11 cellular contexts compared by ENCODE assay signal in genomic region chr15:64110945-64111678, GRCh38. TPM values are rescaled to one million over a fixed set of nuclear protein-coding genes. Genes with fewer than 3 reads are reported as not detected.
DNase-seq lines count a peak whose midpoint lies in the region; ATAC-seq, FAIRE-seq and TF ChIP-seq lines count a peak whose summit lies in the region.
"Had no signal": no experiment of that assay in that cellular context is flagged by ENCODE, and none has a peak within 500 bp of the region (broad histone marks: within the 10 kb centered on the region; RNA-seq: fewer than 3 reads in every experiment).

No MANE protein-coding gene starts in this region.

- intact Hi-C loops in CD4-positive, alpha-beta T cell (cut with DNase I, micrococcal nuclease): no loop called here
- intact Hi-C loops in activated T-helper 1 cell treated with anti-CD3 and anti-CD28 coated beads, Interleukin-12 subunit alpha, Interleukin-12 subunit beta, Interleukin-2, Interleukin-4 antibody, amounts not matched to agents 30 ng/mL and 10 ng/mL and 1 ng/mL, durations not matched to agents 14 hours and 24 hours and 36 hours (cut with micrococcal nuclease): no loop called here
- intact Hi-C loops in naive thymus-derived CD4-positive, alpha-beta T cell (cut with micrococcal nuclease): loop anchor here in 1 of 2 donors (1.0 to 5.0 kb wide), 2 partner anchors 10 to 41 kb away; partner anchors contain the start of gene SNX22

- H3K27me3 Mint-ChIP-seq in CD4-positive, alpha-beta T cell: no peaks in the 10 kb centered on the region
- no peaks in the 10 kb centered on the region for H3K27me3 Mint-ChIP-seq in activated T-helper 1 cell treated with anti-CD3 and anti-CD28 coated beads, Interleukin-12 subunit alpha, Interleukin-12 subunit beta, Interleukin-2, Interleukin-4 antibody, amounts not matched to agents 30 ng/mL and 10 ng/mL and 1 ng/mL, durations not matched to agents 14 hours and 24 hours and 36 hours (ENCODE audit: insufficient read depth)
- no peaks in the 10 kb centered on the region for H3K27me3 Mint-ChIP-seq in naive thymus-derived CD4-positive, alpha-beta T cell

- no peak overlapping the region for H3K4me3 ChIP-seq in naive thymus-derived CD4-positive, alpha-beta T cell (ENCODE audit: low read length)
- H3K4me3 ChIP-seq: cardiac muscle cell, thoracic aorta had no signal

- H3K4me3 Mint-ChIP-seq in CD4-positive, alpha-beta T cell: no peak overlapping the region
- no peak overlapping the region for H3K4me3 Mint-ChIP-seq in activated T-helper 1 cell treated with anti-CD3 and anti-CD28 coated beads, Interleukin-12 subunit alpha, Interleukin-12 subunit beta, Interleukin-2, Interleukin-4 antibody, amounts not matched to agents 30 ng/mL and 10 ng/mL and 1 ng/mL, durations not matched to agents 14 hours and 24 hours and 36 hours
- peak overlapping the region in 6 of 10 donors; percentile 0 to 52 (median 16) for H3K4me3 Mint-ChIP-seq in naive thymus-derived CD4-positive, alpha-beta T cell

- DNase-seq in CD4-positive, alpha-beta T cell: no peak
- no peak for DNase-seq in activated T-helper 1 cell treated with anti-CD3 and anti-CD28 coated beads, Interleukin-12 subunit alpha, Interleukin-12 subunit beta, Interleukin-2, Interleukin-4 antibody, amounts not matched to agents 30 ng/mL and 10 ng/mL and 1 ng/mL, durations not matched to agents 14 hours and 24 hours and 36 hours (ENCODE audit: low spot score)
- DNase-seq in naive thymus-derived CD4-positive, alpha-beta T cell: peak in 1 of 9 donors; percentile 20
- no peak for DNase-seq in NCI-H2196 (lab: John Stamatoyannopoulos, UW; ENCODE audit: unreplicated experiment)
- no peak for DNase-seq in HT-29 (ENCODE audit: low spot score)
- no peak for DNase-seq in RCC 7860 (ENCODE audit: low spot score)
- DNase-seq: stimulated activated CD4-positive, alpha-beta T cell treated with anti-CD3 and anti-CD28 coated beads, Interleukin-2, amount 100 ng/mL, for 48 hours had no signal

- no peaks in the 10 kb centered on the region for H3K9me3 Mint-ChIP-seq in CD4-positive, alpha-beta T cell
- H3K9me3 Mint-ChIP-seq in activated T-helper 1 cell treated with anti-CD3 and anti-CD28 coated beads, Interleukin-12 subunit alpha, Interleukin-12 subunit beta, Interleukin-2, Interleukin-4 antibody, amounts not matched to agents 30 ng/mL and 10 ng/mL and 1 ng/mL, durations not matched to agents 14 hours and 24 hours and 36 hours: no peaks in the 10 kb centered on the region
- no peaks in the 10 kb centered on the region for H3K9me3 Mint-ChIP-seq in naive thymus-derived CD4-positive, alpha-beta T cell

- CTCF ChIA-PET in CD4-positive, alpha-beta T cell (lab: Charles Lee): interaction anchor here (1.3 to 1.4 kb wide), 3 partner anchors 12 to 42 kb away, joined by 3 to 5 read pairs (median 3); no protein-coding TSS in a partner anchor
- CTCF ChIA-PET in naive thymus-derived CD4-positive, alpha-beta T cell (lab: Charles Lee): no interaction called here

- FAIRE-seq in RCC 7860 (lab: Jason Lieb, UNC): no peak

- H3K4me1 Mint-ChIP-seq in CD4-positive, alpha-beta T cell (ENCODE audit: low read depth): peaks cover 61% of the 10 kb centered on the region
- peaks cover 22% of the 10 kb centered on the region for H3K4me1 Mint-ChIP-seq in activated T-helper 1 cell treated with anti-CD3 and anti-CD28 coated beads, Interleukin-12 subunit alpha, Interleukin-12 subunit beta, Interleukin-2, Interleukin-4 antibody, amounts not matched to agents 30 ng/mL and 10 ng/mL and 1 ng/mL, durations not matched to agents 14 hours and 24 hours and 36 hours (ENCODE audit: low read depth)
- H3K4me1 Mint-ChIP-seq in naive thymus-derived CD4-positive, alpha-beta T cell: peaks cover 30 to 57% (median 49%) of the 10 kb centered on the region in 7 donors

- H3K36me3 ChIP-seq in naive thymus-derived CD4-positive, alpha-beta T cell (ENCODE audit: control insufficient read depth in 2 of 3, insufficient read depth in 3 of 3, low read length in 3 of 3): peaks cover 8 to 41% (median 11%) of the 10 kb centered on the region in 3 experiments

- POLR2A ChIA-PET in CD4-positive, alpha-beta T cell (lab: Charles Lee): interaction anchor here (0.7 kb wide), 1 partner anchor 8 kb away, joined by 3 read pairs; no protein-coding TSS in a partner anchor
- POLR2A ChIA-PET in naive thymus-derived CD4-positive, alpha-beta T cell (lab: Charles Lee): interaction anchor here (1.0 to 2.3 kb wide), 2 partner anchors 9 to 15 kb away, joined by 3 to 8 read pairs; partner anchors contain the start of gene SNX1

- TF ChIP-seq CTCF in CD4-positive, alpha-beta T cell (IDR thresholded peaks at IDR 0.05): no peak

- no peaks in the 10 kb centered on the region for H3K9me3 ChIP-seq in CD4-positive, alpha-beta T cell (ENCODE audit: control insufficient read depth, low read length)
- H3K9me3 ChIP-seq in naive thymus-derived CD4-positive, alpha-beta T cell (ENCODE audit: control insufficient read depth in 2 of 3, low read length in 3 of 3): no peaks in the 10 kb centered on the region
- H3K9me3 ChIP-seq: thoracic aorta had no signal

- no peaks in the 10 kb centered on the region for H3K27me3 ChIP-seq in CD4-positive, alpha-beta T cell (ENCODE audit: control insufficient read depth, insufficient read depth, low read length)
- no peaks in the 10 kb centered on the region for H3K27me3 ChIP-seq in naive thymus-derived CD4-positive, alpha-beta T cell (ENCODE audit: control insufficient read depth in 2 of 2, insufficient read depth in 2 of 2, low read length in 2 of 2)
- H3K27me3 ChIP-seq: cardiac muscle cell had no signal

- peak; percentile 34 for ATAC-seq in CD4-positive, alpha-beta T cell (ENCODE audit: poor library complexity)
- ATAC-seq in GM18909 (IDR thresholded peaks at IDR 0.05; ENCODE audit: poor library complexity, unreplicated experiment) (peak; percentile 45), HG03095 (IDR thresholded peaks at IDR 0.05; ENCODE audit: unreplicated experiment) (no peak)
- peak; percentile 71 for ATAC-seq in naive thymus-derived CD4-positive, alpha-beta T cell

- no peak overlapping the region for H3K27ac ChIP-seq in CD4-positive, alpha-beta T cell (ENCODE audit: low read depth, low read length)
- H3K27ac ChIP-seq in naive thymus-derived CD4-positive, alpha-beta T cell (ENCODE audit: low read depth, low read length): no peak overlapping the region
- H3K27ac ChIP-seq: cardiac muscle cell, thoracic aorta had no signal

- H3K27ac Mint-ChIP-seq in CD4-positive, alpha-beta T cell: peak overlapping the region; percentile 32
- peak overlapping the region; percentile 28 for H3K27ac Mint-ChIP-seq in activated T-helper 1 cell treated with anti-CD3 and anti-CD28 coated beads, Interleukin-12 subunit alpha, Interleukin-12 subunit beta, Interleukin-2, Interleukin-4 antibody, amounts not matched to agents 30 ng/mL and 10 ng/mL and 1 ng/mL, durations not matched to agents 14 hours and 24 hours and 36 hours
- peak overlapping the region; percentile 3 to 76 (median 32) for H3K27ac Mint-ChIP-seq in naive thymus-derived CD4-positive, alpha-beta T cell

- H3K4me1 ChIP-seq in naive thymus-derived CD4-positive, alpha-beta T cell (ENCODE audit: control insufficient read depth in 2 of 2, insufficient read depth in 2 of 2, low read length in 2 of 2): peaks cover 12 to 14% of the 10 kb centered on the region in 2 donors

- peaks cover 58% of the 10 kb centered on the region for H3K36me3 Mint-ChIP-seq in CD4-positive, alpha-beta T cell (ENCODE audit: low read depth)
- peaks cover 23% of the 10 kb centered on the region for H3K36me3 Mint-ChIP-seq in activated T-helper 1 cell treated with anti-CD3 and anti-CD28 coated beads, Interleukin-12 subunit alpha, Interleukin-12 subunit beta, Interleukin-2, Interleukin-4 antibody, amounts not matched to agents 30 ng/mL and 10 ng/mL and 1 ng/mL, durations not matched to agents 14 hours and 24 hours and 36 hours (ENCODE audit: low read depth)
- peaks cover 11 to 30% (median 20%) of the 10 kb centered on the region in 5 donors for H3K36me3 Mint-ChIP-seq in naive thymus-derived CD4-positive, alpha-beta T cell

RNA-seq across cellular contexts. Expression of gene SNX1, which starts 15.3 kb away (rescaled TPM):
- total RNA-seq in CD4-positive, alpha-beta T cell: 10 to 100 TPM; 57.0 to 61.1 TPM
- total RNA-seq in activated T-helper 1 cell treated with anti-CD3 and anti-CD28 coated beads, Interleukin-12 subunit alpha, Interleukin-12 subunit beta, Interleukin-2, Interleukin-4 antibody, amounts not matched to agents 30 ng/mL and 10 ng/mL and 1 ng/mL, durations not matched to agents 14 hours and 24 hours and 36 hours: 139 and 147 TPM in 2 replicates
- 100 to 1,000 TPM; 117 to 161 (median 153) TPM for total RNA-seq in naive thymus-derived CD4-positive, alpha-beta T cell
- polyA plus RNA-seq in naive thymus-derived CD4-positive, alpha-beta T cell: 10 to 100 TPM; 61.3 to 84.4 TPM
- total RNA-seq in HT-29 (2014; rRNA removed; shearing (Covaris generic)): 36.2 and 60.9 TPM in 2 replicates

RNA-seq across cellular contexts. Expression of gene CIAO2A, which starts 17.5 kb away (rescaled TPM):
- total RNA-seq in CD4-positive, alpha-beta T cell: 10 to 100 TPM; 10.9 to 12.2 TPM
- total RNA-seq in activated T-helper 1 cell treated with anti-CD3 and anti-CD28 coated beads, Interleukin-12 subunit alpha, Interleukin-12 subunit beta, Interleukin-2, Interleukin-4 antibody, amounts not matched to agents 30 ng/mL and 10 ng/mL and 1 ng/mL, durations not matched to agents 14 hours and 24 hours and 36 hours: 70.1 and 87.1 TPM in 2 replicates
- 10 to 100 TPM; 19.2 to 66.8 (median 28.0) TPM for total RNA-seq in naive thymus-derived CD4-positive, alpha-beta T cell
- 10 to 100 TPM; 52.8 to 92.1 TPM for polyA plus RNA-seq in naive thymus-derived CD4-positive, alpha-beta T cell
- total RNA-seq in HT-29 (2014; rRNA removed; shearing (Covaris generic)): 137 and 147 TPM in 2 replicates

RNA-seq across cellular contexts. Expression of gene SNX22, which starts 40.4 kb away (rescaled TPM):
- under 1 TPM; 0.14 to 0.19 TPM for total RNA-seq in CD4-positive, alpha-beta T cell
- total RNA-seq in activated T-helper 1 cell treated with anti-CD3 and anti-CD28 coated beads, Interleukin-12 subunit alpha, Interleukin-12 subunit beta, Interleukin-2, Interleukin-4 antibody, amounts not matched to agents 30 ng/mL and 10 ng/mL and 1 ng/mL, durations not matched to agents 14 hours and 24 hours and 36 hours: 0.99 and 1.1 TPM in 2 replicates
- total RNA-seq in naive thymus-derived CD4-positive, alpha-beta T cell: 1 to 10 TPM in 3 of 5 experiments, under 1 TPM in 2; 0.19 to 1.6 (median 1.2) TPM
- under 1 TPM; 0.87 to 0.93 TPM for polyA plus RNA-seq in naive thymus-derived CD4-positive, alpha-beta T cell
- total RNA-seq in HT-29 (2014; rRNA removed; shearing (Covaris generic)): 0.03 and 0.18 TPM in 2 replicates

RNA-seq across cellular contexts. Expression of gene PPIB, which starts 51.7 kb away (rescaled TPM):
- total RNA-seq in CD4-positive, alpha-beta T cell: 100 to 1,000 TPM; 167 to 169 TPM
- 383 and 388 TPM in 2 replicates for total RNA-seq in activated T-helper 1 cell treated with anti-CD3 and anti-CD28 coated beads, Interleukin-12 subunit alpha, Interleukin-12 subunit beta, Interleukin-2, Interleukin-4 antibody, amounts not matched to agents 30 ng/mL and 10 ng/mL and 1 ng/mL, durations not matched to agents 14 hours and 24 hours and 36 hours
- 100 to 1,000 TPM; 160 to 530 (median 184) TPM for total RNA-seq in naive thymus-derived CD4-positive, alpha-beta T cell
- polyA plus RNA-seq in naive thymus-derived CD4-positive, alpha-beta T cell: 100 to 1,000 TPM; 476 to 557 TPM
- 627 and 667 TPM in 2 replicates for total RNA-seq in HT-29 (2014; rRNA removed; shearing (Covaris generic))

Comparison
In these comparisons a context has a peak if more than half of its experiments do, and no peak if none do; other contexts are left out.
1. H3K4me3 Mint-ChIP-seq: peak in naive thymus-derived CD4-positive, alpha-beta T cell (6 of 10); none in CD4-positive, alpha-beta T cell (single experiment) and activated T-helper 1 cell treated with anti-CD3 and anti-CD28 coated beads, Interleukin-12 subunit alpha, Interleukin-12 subunit beta, Interleukin-2, Interleukin-4 antibody, amounts not matched to agents 30 ng/mL and 10 ng/mL and 1 ng/mL, durations not matched to agents 14 hours and 24 hours and 36 hours (single experiment).
2. Peak in every context shown above with its lines, with median percentiles within 50 percentile points of each other: H3K27ac Mint-ChIP-seq.